ENCODE assay signal across 21 cellular contexts in the genomic region with DNA sequence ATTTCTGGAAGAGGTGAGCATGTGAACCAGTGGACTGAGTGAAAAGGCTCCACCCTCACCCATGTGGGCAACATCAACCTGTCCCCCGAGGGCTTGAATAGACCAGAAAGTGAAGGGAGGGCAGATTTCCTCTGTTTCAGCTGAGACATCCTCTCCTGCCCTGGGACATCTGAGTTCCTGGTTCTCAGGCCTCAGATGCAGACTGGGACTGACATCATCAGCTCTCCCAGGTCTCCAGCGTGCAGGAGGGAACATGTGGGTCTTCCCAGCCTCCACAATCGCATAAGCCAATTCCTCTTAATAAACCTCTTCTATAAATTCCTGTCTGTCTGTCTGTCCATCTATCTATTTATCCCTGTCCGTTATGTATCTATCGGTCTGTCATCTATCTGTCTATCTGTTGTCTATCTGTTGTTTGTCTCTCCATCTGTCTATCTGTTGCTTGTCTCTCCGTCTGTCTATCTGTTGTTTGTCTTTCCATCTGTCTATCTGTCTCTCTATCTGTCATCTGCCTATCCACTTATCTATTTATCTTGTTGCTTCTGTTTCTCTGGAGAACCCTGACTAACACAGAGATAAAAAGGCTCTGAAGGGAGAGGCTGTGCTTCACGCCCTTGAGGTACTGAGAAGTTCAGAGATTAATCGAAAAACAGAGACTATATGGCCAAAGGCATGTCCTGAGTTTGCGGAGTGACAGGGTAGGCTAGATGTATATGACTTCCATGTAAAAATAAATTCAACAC.
"Had no signal": no experiment of that assay in that cellular context is flagged by ENCODE, and none has a peak within 500 bp of the region (broad histone marks: within the 10 kb centered on the region; RNA-seq: fewer than 3 reads in every experiment).

No MANE protein-coding gene starts in this region.

- H3K27ac ChIP-seq: coronary artery, heart left ventricle, hepatocyte, left lung, neutrophil, prostate gland, sigmoid colon, stomach, testis, tibial artery had no signal

- H3K27ac Mint-ChIP-seq: effector memory CD8-positive, alpha-beta T cell; mesothelial cell of epicardium; stimulated activated effector memory CD8-positive, alpha-beta T cell treated with anti-CD3 and anti-CD28 coated beads, Interleukin-12 subunit alpha, Interleukin-12 subunit beta, amount 100 ng/mL, for 72 hours; type B pancreatic cell had no signal

- H3K27me3 ChIP-seq: neutrophil, sigmoid colon, testis had no signal

- H3K36me3 ChIP-seq: heart left ventricle, left lung, neutrophil, prostate gland, sigmoid colon, stomach, tibial artery had no signal

- ATAC-seq: effector memory CD8-positive, alpha-beta T cell; heart left ventricle; left cardiac atrium; left lung; naive thymus-derived CD8-positive, alpha-beta T cell; right cardiac atrium; stimulated activated effector memory CD8-positive, alpha-beta T cell treated with anti-CD3 and anti-CD28 coated beads, Interleukin-12 subunit alpha, Interleukin-12 subunit beta, amount 100 ng/mL, for 72 hours had no signal

- H3K4me3 Mint-ChIP-seq: effector memory CD8-positive, alpha-beta T cell; mesothelial cell of epicardium; naive thymus-derived CD8-positive, alpha-beta T cell; stimulated activated effector memory CD8-positive, alpha-beta T cell treated with anti-CD3 and anti-CD28 coated beads, Interleukin-12 subunit alpha, Interleukin-12 subunit beta, amount 100 ng/mL, for 72 hours; type B pancreatic cell had no signal

- H3K79me2 ChIP-seq: hepatocyte had no signal

- H3K9me3 Mint-ChIP-seq: effector memory CD8-positive, alpha-beta T cell; mesothelial cell of epicardium; naive thymus-derived CD8-positive, alpha-beta T cell; stimulated activated effector memory CD8-positive, alpha-beta T cell treated with anti-CD3 and anti-CD28 coated beads, Interleukin-12 subunit alpha, Interleukin-12 subunit beta, amount 100 ng/mL, for 72 hours; type B pancreatic cell had no signal

- H2AFZ ChIP-seq: hepatocyte had no signal

- H3K9me3 ChIP-seq: heart left ventricle, left lung, neutrophil, prostate gland, sigmoid colon, stomach, testis, tibial artery had no signal

- DNase-seq: effector memory CD8-positive, alpha-beta T cell; heart left ventricle; left cardiac atrium; left lung; mesenchymal stem cell; naive thymus-derived CD8-positive, alpha-beta T cell; right cardiac atrium; sigmoid colon; stimulated activated CD4-positive, alpha-beta T cell treated with anti-CD3 and anti-CD28 coated beads, Interleukin-2, amount 100 ng/mL, for 24 hours; stimulated activated CD4-positive, alpha-beta T cell treated with anti-CD3 and anti-CD28 coated beads, Interleukin-4, amount 100 ng/mL, for 24 hours; stimulated activated naive CD4-positive, alpha-beta T cell treated with Interleukin-2 at 50 U/mL for 16 hours; stomach; testis; tibial artery had no signal

- H3K4me1 ChIP-seq: prostate gland, sigmoid colon, testis had no signal

- H3K36me3 Mint-ChIP-seq: mesothelial cell of epicardium; naive thymus-derived CD8-positive, alpha-beta T cell; stimulated activated effector memory CD8-positive, alpha-beta T cell treated with anti-CD3 and anti-CD28 coated beads, Interleukin-12 subunit alpha, Interleukin-12 subunit beta, amount 100 ng/mL, for 72 hours; type B pancreatic cell had no signal

- H3K4me3 ChIP-seq: coronary artery, heart left ventricle, hepatocyte, left lung, prostate gland, sigmoid colon, stomach, testis, tibial artery had no signal
